In genomic region chr19:3683866-3684816, GRCh38 we compare ENCODE assay signal across 11 cellular contexts. TPM values are rescaled to one million over a fixed set of nuclear protein-coding genes. Genes with fewer than 3 reads are reported as not detected.
A peak's percentile ranks its signal among the peaks of the same experiment; 100 is the strongest.
DNase-seq lines count a peak whose midpoint lies in the region; ATAC-seq and TF ChIP-seq lines count a peak whose summit lies in the region.
"Had no signal": no experiment of that assay in that cellular context is flagged by ENCODE, and none has a peak within 500 bp of the region (broad histone marks: within the 10 kb centered on the region; RNA-seq: fewer than 3 reads in every experiment).

No MANE protein-coding gene starts in this region.

- H3K27me3 Mint-ChIP-seq in activated T-helper 1 cell treated with anti-CD3 and anti-CD28 coated beads, Interleukin-12 subunit alpha, Interleukin-12 subunit beta, Interleukin-2, Interleukin-4 antibody, amounts not matched to agents 30 ng/mL and 10 ng/mL and 1 ng/mL, durations not matched to agents 14 hours and 24 hours and 36 hours (ENCODE audit: insufficient read depth): no peaks in the 10 kb centered on the region
- H3K27me3 Mint-ChIP-seq: activated naive CD4-positive, alpha-beta T cell treated with anti-CD3 and anti-CD28 coated beads, Interleukin-2, amount 50 U/mL, for 24 hours had no signal

- H3K9me3 ChIP-seq in SK-N-MC (ENCODE audit: low read depth, low read length): no peaks in the 10 kb centered on the region
- H3K9me3 ChIP-seq in left ventricle myocardium inferior (replicated peaks): peaks cover 7% of the 10 kb centered on the region

- peaks cover 57% of the 10 kb centered on the region for H3K4me1 ChIP-seq in left ventricle myocardium inferior

- no peak overlapping the region for H3K27ac ChIP-seq in SK-N-MC
- H3K27ac ChIP-seq in left ventricle myocardium inferior (replicated peaks): peak overlapping the region; percentile 81

- no peak overlapping the region for H3K9ac ChIP-seq in SK-N-MC (ENCODE audit: insufficient read length)

- no peak overlapping the region for H3K4me3 Mint-ChIP-seq in stimulated activated effector memory CD8-positive, alpha-beta T cell treated with anti-CD3 and anti-CD28 coated beads, Interleukin-12 subunit alpha, Interleukin-12 subunit beta, amount 100 ng/mL, for 72 hours
- no peak overlapping the region for H3K4me3 Mint-ChIP-seq in activated T-helper 1 cell treated with anti-CD3 and anti-CD28 coated beads, Interleukin-12 subunit alpha, Interleukin-12 subunit beta, Interleukin-2, Interleukin-4 antibody, amounts not matched to agents 30 ng/mL and 10 ng/mL and 1 ng/mL, durations not matched to agents 14 hours and 24 hours and 36 hours
- H3K4me3 Mint-ChIP-seq: activated naive CD4-positive, alpha-beta T cell treated with anti-CD3 and anti-CD28 coated beads, Interleukin-2, amount 50 U/mL, for 24 hours had no signal

- peaks cover 43% of the 10 kb centered on the region for H3K4me1 Mint-ChIP-seq in stimulated activated effector memory CD8-positive, alpha-beta T cell treated with anti-CD3 and anti-CD28 coated beads, Interleukin-12 subunit alpha, Interleukin-12 subunit beta, amount 100 ng/mL, for 72 hours
- H3K4me1 Mint-ChIP-seq in activated T-helper 1 cell treated with anti-CD3 and anti-CD28 coated beads, Interleukin-12 subunit alpha, Interleukin-12 subunit beta, Interleukin-2, Interleukin-4 antibody, amounts not matched to agents 30 ng/mL and 10 ng/mL and 1 ng/mL, durations not matched to agents 14 hours and 24 hours and 36 hours (ENCODE audit: low read depth): peaks cover 7% of the 10 kb centered on the region

- H3K36me3 Mint-ChIP-seq in stimulated activated effector memory CD8-positive, alpha-beta T cell treated with anti-CD3 and anti-CD28 coated beads, Interleukin-12 subunit alpha, Interleukin-12 subunit beta, amount 100 ng/mL, for 72 hours: peaks cover 45% of the 10 kb centered on the region
- peaks cover 15% of the 10 kb centered on the region for H3K36me3 Mint-ChIP-seq in activated T-helper 1 cell treated with anti-CD3 and anti-CD28 coated beads, Interleukin-12 subunit alpha, Interleukin-12 subunit beta, Interleukin-2, Interleukin-4 antibody, amounts not matched to agents 30 ng/mL and 10 ng/mL and 1 ng/mL, durations not matched to agents 14 hours and 24 hours and 36 hours (ENCODE audit: low read depth)

- intact Hi-C loops in left ventricle myocardium inferior (cut with micrococcal nuclease): no loop called here
- intact Hi-C loops in activated T-helper 1 cell treated with anti-CD3 and anti-CD28 coated beads, Interleukin-12 subunit alpha, Interleukin-12 subunit beta, Interleukin-2, Interleukin-4 antibody, amounts not matched to agents 30 ng/mL and 10 ng/mL and 1 ng/mL, durations not matched to agents 14 hours and 24 hours and 36 hours (cut with micrococcal nuclease): no loop called here

- H3K36me3 ChIP-seq in SK-N-MC (ENCODE audit: insufficient read depth, low read length) (peaks cover 6% of the 10 kb centered on the region; the same call in 1 of the 2 replicates), left ventricle myocardium inferior (peaks cover 8% of the 10 kb centered on the region)

- peak; percentile 6 for DNase-seq in SK-N-MC (ENCODE audit: low read depth, low spot score)
- DNase-seq in left ventricle myocardium inferior: no peak
- no peak for DNase-seq in stimulated activated effector memory CD8-positive, alpha-beta T cell treated with anti-CD3 and anti-CD28 coated beads, Interleukin-12 subunit alpha, Interleukin-12 subunit beta, amount 100 ng/mL, for 72 hours (ENCODE audit: low spot score in 2 of 2)
- no peak for DNase-seq in activated T-helper 1 cell treated with anti-CD3 and anti-CD28 coated beads, Interleukin-12 subunit alpha, Interleukin-12 subunit beta, Interleukin-2, Interleukin-4 antibody, amounts not matched to agents 30 ng/mL and 10 ng/mL and 1 ng/mL, durations not matched to agents 14 hours and 24 hours and 36 hours (ENCODE audit: low spot score)
- no peak for DNase-seq in SIG-M5 treated with dmso at 0.1 percent for 504 hours (lab: John Stamatoyannopoulos, UW; ENCODE audit: unreplicated experiment)
- DNase-seq in SKM-1 treated with dmso at 0.1 percent for 144 hours (lab: John Stamatoyannopoulos, UW; ENCODE audit: unreplicated experiment): no peak
- no peak for DNase-seq in NCI-H1436 treated with DMSO at 0.1 percent for 48 hours (lab: John Stamatoyannopoulos, UW)
- DNase-seq: GF-D8, NCI-H748 treated with DMSO at 0.1 percent for 48 hours had no signal

- H3K27ac Mint-ChIP-seq in stimulated activated effector memory CD8-positive, alpha-beta T cell treated with anti-CD3 and anti-CD28 coated beads, Interleukin-12 subunit alpha, Interleukin-12 subunit beta, amount 100 ng/mL, for 72 hours: no peak overlapping the region
- no peak overlapping the region for H3K27ac Mint-ChIP-seq in activated T-helper 1 cell treated with anti-CD3 and anti-CD28 coated beads, Interleukin-12 subunit alpha, Interleukin-12 subunit beta, Interleukin-2, Interleukin-4 antibody, amounts not matched to agents 30 ng/mL and 10 ng/mL and 1 ng/mL, durations not matched to agents 14 hours and 24 hours and 36 hours
- H3K27ac Mint-ChIP-seq: activated naive CD4-positive, alpha-beta T cell treated with anti-CD3 and anti-CD28 coated beads, Interleukin-2, amount 50 U/mL, for 24 hours had no signal

- H3K27me3 ChIP-seq in left ventricle myocardium inferior (ENCODE audit: low read depth): no peaks in the 10 kb centered on the region

- H3K4me3 ChIP-seq in SK-N-MC (peak overlapping the region; percentile 22; the same call in 1 of the 2 replicates), left ventricle myocardium inferior (no peak overlapping the region)

- TF ChIP-seq CTCF in left ventricle myocardium inferior (IDR thresholded peaks at IDR 0.05; ENCODE audit: borderline replicate concordance): no peak

- peak; percentile 50 for ATAC-seq in GM18868 (IDR thresholded peaks at IDR 0.05; ENCODE audit: unreplicated experiment)
- ATAC-seq in stimulated activated effector memory CD8-positive, alpha-beta T cell treated with anti-CD3 and anti-CD28 coated beads, Interleukin-12 subunit alpha, Interleukin-12 subunit beta, amount 100 ng/mL, for 72 hours: peak; percentile 43

- no peaks in the 10 kb centered on the region for H3K9me3 Mint-ChIP-seq in stimulated activated effector memory CD8-positive, alpha-beta T cell treated with anti-CD3 and anti-CD28 coated beads, Interleukin-12 subunit alpha, Interleukin-12 subunit beta, amount 100 ng/mL, for 72 hours
- H3K9me3 Mint-ChIP-seq in activated T-helper 1 cell treated with anti-CD3 and anti-CD28 coated beads, Interleukin-12 subunit alpha, Interleukin-12 subunit beta, Interleukin-2, Interleukin-4 antibody, amounts not matched to agents 30 ng/mL and 10 ng/mL and 1 ng/mL, durations not matched to agents 14 hours and 24 hours and 36 hours: peaks cover 10% of the 10 kb centered on the region
- H3K9me3 Mint-ChIP-seq: activated naive CD4-positive, alpha-beta T cell treated with anti-CD3 and anti-CD28 coated beads, Interleukin-2, amount 50 U/mL, for 24 hours had no signal

RNA-seq across cellular contexts. Expression of gene PIP5K1C, which starts 16.1 kb away (rescaled TPM):
- 31.6 TPM for total RNA-seq in left ventricle myocardium inferior
- 24.5 and 28.0 TPM in 2 replicates for total RNA-seq in activated T-helper 1 cell treated with anti-CD3 and anti-CD28 coated beads, Interleukin-12 subunit alpha, Interleukin-12 subunit beta, Interleukin-2, Interleukin-4 antibody, amounts not matched to agents 30 ng/mL and 10 ng/mL and 1 ng/mL, durations not matched to agents 14 hours and 24 hours and 36 hours

RNA-seq across cellular contexts. Expression of gene TJP3, which starts 24.0 kb away (rescaled TPM):
- not detected for total RNA-seq in left ventricle myocardium inferior
- total RNA-seq in activated T-helper 1 cell treated with anti-CD3 and anti-CD28 coated beads, Interleukin-12 subunit alpha, Interleukin-12 subunit beta, Interleukin-2, Interleukin-4 antibody, amounts not matched to agents 30 ng/mL and 10 ng/mL and 1 ng/mL, durations not matched to agents 14 hours and 24 hours and 36 hours: 0.08 TPM in 1 of 2 replicates, not detected in the other

RNA-seq across cellular contexts. Expression of gene CACTIN, which starts 57.6 kb away (rescaled TPM):
- total RNA-seq in left ventricle myocardium inferior: 14.5 TPM
- 37.2 and 40.8 TPM in 2 replicates for total RNA-seq in activated T-helper 1 cell treated with anti-CD3 and anti-CD28 coated beads, Interleukin-12 subunit alpha, Interleukin-12 subunit beta, Interleukin-2, Interleukin-4 antibody, amounts not matched to agents 30 ng/mL and 10 ng/mL and 1 ng/mL, durations not matched to agents 14 hours and 24 hours and 36 hours
